8 cellular contexts compared by ENCODE assay signal in genomic region chr5:673140-673836, GRCh38. TPM values are rescaled to one million over a fixed set of nuclear protein-coding genes. Genes with fewer than 3 reads are reported as not detected.
DNase-seq lines count a peak whose midpoint lies in the region; ATAC-seq and TF ChIP-seq lines count a peak whose summit lies in the region.

No MANE protein-coding gene starts in this region.

- DNase-seq in AG04449 (ENCODE audit: low read depth, low spot score) (no peak), naive B cell (no peak), cerebellar nuclear complex (lab: John Stamatoyannopoulos, UW) (no peak), COLO829 (ENCODE audit: low spot score) (no peak), progenitor cell of endocrine pancreas (ENCODE audit: low spot score, unreplicated experiment) (no peak)

- H3K9ac ChIP-seq in HUES64 (ENCODE audit: low read depth, low read length) = peak overlapping the region; percentile 49
- peak overlapping the region; percentile 43 for H3K9ac ChIP-seq in endocrine pancreas (ENCODE audit: control insufficient read depth, insufficient read depth, low read length)

- H3K4me3 ChIP-seq in AG04449 (ENCODE audit: low read depth, low read length) = 0 out of 2 replicates have a peak overlapping the region, but pooled peaks have one; percentile 6
- no peak overlapping the region for H3K4me3 ChIP-seq in HUES64 (ENCODE audit: low read length)
- H3K4me3 ChIP-seq in endocrine pancreas (ENCODE audit: control insufficient read depth, insufficient read depth, low read length) = no peak overlapping the region

- ATAC-seq in naive B cell (ENCODE audit: low read depth in 2 of 2) (no peak), HG03039 (IDR thresholded peaks at IDR 0.05; ENCODE audit: unreplicated experiment) (no peak)

- CTCF ChIA-PET in AG04449 (lab: Yijun Ruan, JAX) = interaction anchor here (0.9 to 7.0 kb wide), 6 partner anchors 15 to 359 kb away, joined by 3 to 138 read pairs (median 11); partner anchors contain the start of genes BRD9 and TRIP13

- no peak for TF ChIP-seq CTCF in AG04449 (IDR thresholded peaks at IDR 0.05; ENCODE audit: insufficient read depth, low read length, missing control alignments)
- TF ChIP-seq CTCF in progenitor cell of endocrine pancreas (IDR thresholded peaks at IDR 0.05; ENCODE audit: unreplicated experiment) = no peak

- H3K4me1 Mint-ChIP-seq in naive B cell (peaks cover 7 to 20% (median 8%) of the 10 kb centered on the region in 3 donors), progenitor cell of endocrine pancreas (ENCODE audit: low read depth) (peaks cover 7% of the 10 kb centered on the region)

- H3K4me1 ChIP-seq in HUES64 (ENCODE audit: insufficient read depth, low read length) = no peaks in the 10 kb centered on the region
- no peaks in the 10 kb centered on the region for H3K4me1 ChIP-seq in endocrine pancreas (ENCODE audit: control insufficient read depth, insufficient read depth, low read length)

- no peaks in the 10 kb centered on the region for H3K36me3 ChIP-seq in HUES64 (ENCODE audit: insufficient read depth, low read length)
- H3K36me3 ChIP-seq in endocrine pancreas (ENCODE audit: control insufficient read depth, insufficient read depth, low read length) = no peaks in the 10 kb centered on the region

- H3K9me3 ChIP-seq in HUES64 (ENCODE audit: insufficient read depth, low read depth, low read length) = no peaks in the 10 kb centered on the region
- no peaks in the 10 kb centered on the region for H3K9me3 ChIP-seq in endocrine pancreas (ENCODE audit: control insufficient read depth, low read length)

- 71% methylated on average over 19 of the region's 19 CpGs for WGBS in HUES64

- H3K9me3 Mint-ChIP-seq in naive B cell (no peaks in the 10 kb centered on the region), progenitor cell of endocrine pancreas (ENCODE audit: low read depth) (no peaks in the 10 kb centered on the region)

- POLR2A ChIA-PET in AG04449 (lab: Yijun Ruan, JAX) = no interaction called here

- H3K27ac Mint-ChIP-seq in naive B cell (peak overlapping the region in 5 of 6 donors; percentile 62 to 91 (median 84)), progenitor cell of endocrine pancreas (no peak overlapping the region)

- H3K27me3 Mint-ChIP-seq in naive B cell (peaks cover 6 to 44% (median 9%) of the 10 kb centered on the region in 3 donors), progenitor cell of endocrine pancreas (peaks cover 9% of the 10 kb centered on the region)

- H3K36me3 Mint-ChIP-seq in naive B cell (no peaks in the 10 kb centered on the region), progenitor cell of endocrine pancreas (ENCODE audit: insufficient read depth) (no peaks in the 10 kb centered on the region)

- no peaks in the 10 kb centered on the region; the same call in 1 of the 2 replicates for H3K27me3 ChIP-seq in HUES64 (ENCODE audit: insufficient read depth, low read length)
- H3K27me3 ChIP-seq in endocrine pancreas (ENCODE audit: control insufficient read depth, insufficient read depth, low read length) = no peaks in the 10 kb centered on the region

- H3K4me3 Mint-ChIP-seq in naive B cell = peak overlapping the region in 3 of 8 donors; percentile 3 to 68 (median 53)
- no peak overlapping the region for H3K4me3 Mint-ChIP-seq in progenitor cell of endocrine pancreas (ENCODE audit: low read depth)

- H3K27ac ChIP-seq in HUES64 (ENCODE audit: low read depth, low read length) = peak overlapping the region; percentile 70; the same call in 1 of the 2 replicates

RNA-seq across cellular contexts. Expression of gene TPPP, which starts 19.9 kb away (rescaled TPM):
- 0.25 TPM for polyA plus RNA-seq in HUES64 (2013, experiment 1 of 2)
- polyA plus RNA-seq in HUES64 (2013, experiment 2 of 2) = 0.51 TPM
- polyA plus RNA-seq in naive B cell (ENCODE audit: low read depth in 6 of 6) = under 1 TPM in 1 of 6 donors, not detected in 5; 0.11 TPM
- 2.6 and 2.9 TPM in 2 replicates for total RNA-seq in progenitor cell of endocrine pancreas
